ENCODE assay signal across 24 cellular contexts in genomic region chr21:24259241-24259640, GRCh38.
DNase-seq lines count a peak whose midpoint lies in the region; ATAC-seq and TF ChIP-seq lines count a peak whose summit lies in the region.
"Had no signal": no experiment of that assay in that cellular context is flagged by ENCODE, and none has a peak within 500 bp of the region (broad histone marks: within the 10 kb centered on the region; RNA-seq: fewer than 3 reads in every experiment).

No MANE protein-coding gene starts in this region.

- TF ChIP-seq CTCF in AG04450 (IDR thresholded peaks at IDR 0.05; ENCODE audit: low read depth, low read length) (no peak), astrocyte of the spinal cord (IDR thresholded peaks at IDR 0.05; ENCODE audit: low read depth, low read length) (no peak), MM.1S (IDR thresholded peaks at IDR 0.05; ENCODE audit: low read length) (no peak), GM23338 (conservative IDR thresholded peaks at IDR 0.05; ENCODE audit: low read depth in 2 of 2) (no peak)

- H3K36me3 ChIP-seq in MM.1S (replicated peaks; ENCODE audit: insufficient read depth, low read length) = no peaks in the 10 kb centered on the region
- H3K36me3 ChIP-seq in GM23338 (ENCODE audit: insufficient read depth) = no peaks in the 10 kb centered on the region

- H3K27me3 ChIP-seq in AG04450 (ENCODE audit: control insufficient read depth, insufficient read depth, low read length) = no peaks in the 10 kb centered on the region
- H3K27me3 ChIP-seq in MM.1S (replicated peaks; ENCODE audit: insufficient read depth, low read length) = no peaks in the 10 kb centered on the region
- H3K27me3 ChIP-seq in GM23338 (ENCODE audit: insufficient read depth) = no peaks in the 10 kb centered on the region

- DNase-seq in AG04450 (ENCODE audit: low read depth, low spot score) = peak; percentile 33
- DNase-seq in RKO (ENCODE audit: low spot score) = peak; percentile 1
- peak; percentile 23 for DNase-seq in astrocyte of the spinal cord (ENCODE audit: low read depth, low spot score)
- peak; percentile 31 for DNase-seq in fibroblast of peridontal ligament (ENCODE audit: extremely low read depth)
- DNase-seq in HuH-7.5 (ENCODE audit: low spot score) = no peak
- no peak for DNase-seq in MM.1S
- no peak for DNase-seq in GM23338 (ENCODE audit: low spot score)
- DNase-seq in GF-D8 (lab: John Stamatoyannopoulos, UW) = no peak
- DNase-seq: C1 segment of cervical spinal cord; CD4-positive, alpha-beta memory T cell; COR-L47; DMS53; HCEC 1CT; Kasumi-1; NCI-H1105 treated with DMSO at 0.1 percent for 48 hours; NCI-H2029; NCI-H446; NCI-H524 treated with DMSO at 0.1 percent for 48 hours; NCI-H774; PC-9; SHP77 treated with DMSO at 0.1 percent for 48 hours; SW 1271 had no signal

- POLR2A ChIA-PET in AG04450 (lab: Yijun Ruan, JAX) = no interaction called here

- no peaks in the 10 kb centered on the region for H3F3A ChIP-seq in MM.1S (ENCODE audit: insufficient read depth, low read length)
- no peaks in the 10 kb centered on the region for H3F3A ChIP-seq in GM23338 (replicated peaks; ENCODE audit: low read depth)

- H3K9ac ChIP-seq in MM.1S (ENCODE audit: low read length) = no peak overlapping the region

- no peak for ATAC-seq in GM23338
- ATAC-seq: GM12878 had no signal

- H3K4me3 ChIP-seq in AG04450 (ENCODE audit: low read depth, low read length) (no peak overlapping the region), astrocyte of the spinal cord (ENCODE audit: low read depth, low read length) (no peak overlapping the region), MM.1S (ENCODE audit: low read length) (no peak overlapping the region), GM23338 (no peak overlapping the region)
- H3K4me3 ChIP-seq: GM12878, PC-9 had no signal

- H3K27me3 Mint-ChIP-seq in GM23338 (ENCODE audit: insufficient read depth, low read depth, poor library complexity) = no peaks in the 10 kb centered on the region
- H3K27me3 Mint-ChIP-seq: CD4-positive, alpha-beta memory T cell had no signal

- H3K4me1 Mint-ChIP-seq in GM23338 = no peaks in the 10 kb centered on the region
- H3K4me1 Mint-ChIP-seq: CD4-positive, alpha-beta memory T cell had no signal

- H3K4me1 ChIP-seq in MM.1S (ENCODE audit: low read length) (no peaks in the 10 kb centered on the region), GM23338 (ENCODE audit: insufficient read depth) (no peaks in the 10 kb centered on the region)

- H3K4me2 ChIP-seq in MM.1S (ENCODE audit: low read depth, low read length) (no peak overlapping the region), GM23338 (no peak overlapping the region)
- H3K4me2 ChIP-seq: PC-9 had no signal

- CTCF ChIA-PET in AG04450 (lab: Charles Lee) = no interaction called here

- H3K79me2 ChIP-seq in MM.1S (ENCODE audit: low read length) = no peaks in the 10 kb centered on the region
- no peaks in the 10 kb centered on the region for H3K79me2 ChIP-seq in GM23338 (replicated peaks; ENCODE audit: insufficient read depth)

- no peak overlapping the region for H3K4me3 Mint-ChIP-seq in GM23338
- H3K4me3 Mint-ChIP-seq: CD4-positive, alpha-beta memory T cell had no signal

- no peak overlapping the region for H3K27ac Mint-ChIP-seq in GM23338
- H3K27ac Mint-ChIP-seq: CD4-positive, alpha-beta memory T cell had no signal

- no peak overlapping the region for H3K27ac ChIP-seq in AG04450 (ENCODE audit: low read depth, low read length)
- H3K27ac ChIP-seq in MM.1S (ENCODE audit: low read length) = no peak overlapping the region
- H3K27ac ChIP-seq in GM23338 (ENCODE audit: low read depth) = no peak overlapping the region
- H3K27ac ChIP-seq: PC-9, RWPE1 had no signal

- H3K9me3 ChIP-seq in AG04450 (ENCODE audit: control insufficient read depth, insufficient read depth, low read length) (no peaks in the 10 kb centered on the region), MM.1S (replicated peaks; ENCODE audit: insufficient read depth, low read length) (no peaks in the 10 kb centered on the region)

- in situ Hi-C loops in astrocyte of the spinal cord (cut with HindIII; ENCODE audit: low sequenced_read_pairs) = no loop called here

- H4K20me1 ChIP-seq in MM.1S (ENCODE audit: insufficient read depth, low read length) (no peaks in the 10 kb centered on the region), GM23338 (replicated peaks; ENCODE audit: insufficient read depth) (no peaks in the 10 kb centered on the region)

- peaks cover 4% of the 10 kb centered on the region; the same call in 2 of the 3 replicates for H3K36me3 Mint-ChIP-seq in GM23338 (ENCODE audit: low read depth)
- H3K36me3 Mint-ChIP-seq: CD4-positive, alpha-beta memory T cell had no signal

- peaks cover 78% of the 10 kb centered on the region for H3K9me3 Mint-ChIP-seq in GM23338

- H2AFZ ChIP-seq in MM.1S (ENCODE audit: low read length) (no peak overlapping the region), GM23338 (no peak overlapping the region)
- H2AFZ ChIP-seq: PC-9 had no signal

- H3K9me2 ChIP-seq in MM.1S (replicated peaks; ENCODE audit: insufficient read depth, low read length) (no peaks in the 10 kb centered on the region), GM23338 (ENCODE audit: insufficient read depth) (no peaks in the 10 kb centered on the region)

TF ChIP-seq in GM23338, 12 proteins besides CTCF, POLR2A, EP300 and RAD21 (continues in another document):
- TF ChIP-seq NANOG (IDR thresholded peaks at IDR 0.05; ENCODE audit: borderline replicate concordance) = no peak
- no peak for TF ChIP-seq STAT1 (IDR thresholded peaks at IDR 0.05; ENCODE audit: unreplicated experiment)
- no peak for TF ChIP-seq POLR2AphosphoS5 (IDR thresholded peaks at IDR 0.05; ENCODE audit: low read depth)
- TF ChIP-seq, protein P1, sequence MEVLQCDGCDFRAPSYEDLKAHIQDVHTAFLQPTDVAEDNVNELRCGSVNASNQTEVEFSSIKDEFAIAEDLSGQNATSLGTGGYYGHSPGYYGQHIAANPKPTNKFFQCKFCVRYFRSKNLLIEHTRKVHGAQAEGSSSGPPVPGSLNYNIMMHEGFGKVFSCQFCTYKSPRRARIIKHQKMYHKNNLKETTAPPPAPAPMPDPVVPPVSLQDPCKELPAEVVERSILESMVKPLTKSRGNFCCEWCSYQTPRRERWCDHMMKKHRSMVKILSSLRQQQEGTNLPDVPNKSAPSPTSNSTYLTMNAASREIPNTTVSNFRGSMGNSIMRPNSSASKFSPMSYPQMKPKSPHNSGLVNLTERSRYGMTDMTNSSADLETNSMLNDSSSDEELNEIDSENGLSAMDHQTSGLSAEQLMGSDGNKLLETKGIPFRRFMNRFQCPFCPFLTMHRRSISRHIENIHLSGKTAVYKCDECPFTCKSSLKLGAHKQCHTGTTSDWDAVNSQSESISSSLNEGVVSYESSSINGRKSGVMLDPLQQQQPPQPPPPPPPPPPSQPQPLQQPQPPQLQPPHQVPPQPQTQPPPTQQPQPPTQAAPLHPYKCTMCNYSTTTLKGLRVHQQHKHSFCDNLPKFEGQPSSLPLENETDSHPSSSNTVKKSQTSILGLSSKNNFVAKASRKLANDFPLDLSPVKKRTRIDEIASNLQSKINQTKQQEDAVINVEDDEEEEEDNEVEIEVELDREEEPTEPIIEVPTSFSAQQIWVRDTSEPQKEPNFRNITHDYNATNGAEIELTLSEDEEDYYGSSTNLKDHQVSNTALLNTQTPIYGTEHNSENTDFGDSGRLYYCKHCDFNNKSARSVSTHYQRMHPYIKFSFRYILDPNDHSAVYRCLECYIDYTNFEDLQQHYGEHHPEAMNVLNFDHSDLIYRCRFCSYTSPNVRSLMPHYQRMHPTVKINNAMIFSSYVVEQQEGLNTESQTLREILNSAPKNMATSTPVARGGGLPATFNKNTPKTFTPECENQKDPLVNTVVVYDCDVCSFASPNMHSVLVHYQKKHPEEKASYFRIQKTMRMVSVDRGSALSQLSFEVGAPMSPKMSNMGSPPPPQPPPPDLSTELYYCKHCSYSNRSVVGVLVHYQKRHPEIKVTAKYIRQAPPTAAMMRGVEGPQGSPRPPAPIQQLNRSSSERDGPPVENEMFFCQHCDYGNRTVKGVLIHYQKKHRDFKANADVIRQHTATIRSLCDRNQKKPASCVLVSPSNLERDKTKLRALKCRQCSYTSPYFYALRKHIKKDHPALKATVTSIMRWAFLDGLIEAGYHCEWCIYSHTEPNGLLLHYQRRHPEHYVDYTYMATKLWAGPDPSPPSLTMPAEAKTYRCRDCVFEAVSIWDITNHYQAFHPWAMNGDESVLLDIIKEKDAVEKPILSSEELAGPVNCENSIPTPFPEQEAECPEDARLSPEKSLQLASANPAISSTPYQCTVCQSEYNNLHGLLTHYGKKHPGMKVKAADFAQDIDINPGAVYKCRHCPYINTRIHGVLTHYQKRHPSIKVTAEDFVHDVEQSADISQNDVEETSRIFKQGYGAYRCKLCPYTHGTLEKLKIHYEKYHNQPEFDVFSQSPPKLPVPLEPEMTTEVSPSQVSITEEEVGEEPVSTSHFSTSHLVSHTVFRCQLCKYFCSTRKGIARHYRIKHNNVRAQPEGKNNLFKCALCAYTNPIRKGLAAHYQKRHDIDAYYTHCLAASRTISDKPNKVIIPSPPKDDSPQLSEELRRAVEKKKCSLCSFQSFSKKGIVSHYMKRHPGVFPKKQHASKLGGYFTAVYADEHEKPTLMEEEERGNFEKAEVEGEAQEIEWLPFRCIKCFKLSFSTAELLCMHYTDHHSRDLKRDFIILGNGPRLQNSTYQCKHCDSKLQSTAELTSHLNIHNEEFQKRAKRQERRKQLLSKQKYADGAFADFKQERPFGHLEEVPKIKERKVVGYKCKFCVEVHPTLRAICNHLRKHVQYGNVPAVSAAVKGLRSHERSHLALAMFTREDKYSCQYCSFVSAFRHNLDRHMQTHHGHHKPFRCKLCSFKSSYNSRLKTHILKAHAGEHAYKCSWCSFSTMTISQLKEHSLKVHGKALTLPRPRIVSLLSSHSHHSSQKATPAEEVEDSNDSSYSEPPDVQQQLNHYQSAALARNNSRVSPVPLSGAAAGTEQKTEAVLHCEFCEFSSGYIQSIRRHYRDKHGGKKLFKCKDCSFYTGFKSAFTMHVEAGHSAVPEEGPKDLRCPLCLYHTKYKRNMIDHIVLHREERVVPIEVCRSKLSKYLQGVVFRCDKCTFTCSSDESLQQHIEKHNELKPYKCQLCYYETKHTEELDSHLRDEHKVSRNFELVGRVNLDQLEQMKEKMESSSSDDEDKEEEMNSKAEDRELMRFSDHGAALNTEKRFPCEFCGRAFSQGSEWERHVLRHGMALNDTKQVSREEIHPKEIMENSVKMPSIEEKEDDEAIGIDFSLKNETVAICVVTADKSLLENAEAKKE (CRISPR knock-in tag; IDR thresholded peaks at IDR 0.05) = no peak
- TF ChIP-seq ZNF331 (CRISPR knock-in tag; IDR thresholded peaks at IDR 0.05; ENCODE audit: low read depth) = no peak
- TF ChIP-seq JUNB (IDR thresholded peaks at IDR 0.05; ENCODE audit: unreplicated experiment) = no peak
- no peak for TF ChIP-seq EZH2phosphoT487 (IDR thresholded peaks at IDR 0.05; ENCODE audit: unreplicated experiment)

Comparison
In these comparisons a context has a peak if more than half of its experiments do, and no peak if none do; other contexts are left out.
1. DNase-seq: peak in AG04450 (single experiment), RKO (single experiment), astrocyte of the spinal cord (single experiment) and fibroblast of peridontal ligament (single experiment); none in HuH-7.5 (single experiment), MM.1S (single experiment), GM23338 (single experiment) and GF-D8 (single experiment).